Comparison of ENCODE assay signal across 18 cellular contexts in the genomic region with DNA sequence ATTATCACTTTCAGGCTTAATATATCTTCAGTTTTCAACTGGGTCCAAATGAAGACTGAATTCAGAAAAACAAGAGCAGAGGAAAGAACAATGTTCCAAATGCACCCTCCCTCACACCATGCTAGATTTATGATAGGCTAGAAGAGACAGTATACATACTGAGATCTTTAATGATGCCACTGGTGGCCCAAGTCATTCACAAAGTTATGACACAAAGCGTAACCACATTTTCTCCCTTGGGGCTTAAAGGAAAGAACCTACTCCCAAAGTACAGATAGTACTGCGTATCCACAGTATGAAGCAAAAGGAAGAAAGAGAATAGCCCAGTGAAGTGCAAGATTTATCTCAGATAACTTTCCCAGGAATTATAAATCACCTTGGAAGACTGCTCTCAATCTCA. TPM values are rescaled to one million over a fixed set of nuclear protein-coding genes. Genes with fewer than 3 reads are reported as not detected.
"Had no signal": no experiment of that assay in that cellular context is flagged by ENCODE, and none has a peak within 500 bp of the region (broad histone marks: within the 10 kb centered on the region; RNA-seq: fewer than 3 reads in every experiment).

No MANE protein-coding gene starts in this region.

- H3K9ac ChIP-seq: parathyroid adenoma had no signal

- DNase-seq: activated CD4-positive, alpha-beta T cell treated with anti-CD3 and anti-CD28 coated beads, Interleukin-2, amount 50 U/mL, for 1 hour; activated naive CD8-positive, alpha-beta T cell treated with anti-CD3 and anti-CD28 coated beads for 36 hours; amygdala; central memory CD4-positive, alpha-beta T cell; cortex of kidney; effector memory CD4-positive, alpha-beta T cell; foreskin fibroblast; glutamatergic neuron; left ventricle myocardium superior; naive thymus-derived CD8-positive, alpha-beta T cell; sigmoid colon; spleen; upper lobe of right lung had no signal

- H3K9me3 ChIP-seq: sigmoid colon, spleen, thoracic aorta, upper lobe of right lung had no signal

- H3K4me3 ChIP-seq: sigmoid colon, spleen, thoracic aorta, upper lobe of right lung had no signal

- H3K27ac ChIP-seq: parathyroid adenoma, sigmoid colon, spleen, thoracic aorta, upper lobe of right lung had no signal

- H3K36me3 ChIP-seq: sigmoid colon, spleen, thoracic aorta, upper lobe of right lung had no signal

- ATAC-seq: activated CD4-positive, CD25-positive, alpha-beta regulatory T cell treated with anti-CD3 and anti-CD28 coated beads, Interleukin-2, amount 50 U/mL, for 24 hours; left ventricle myocardium superior; naive thymus-derived CD8-positive, alpha-beta T cell; upper lobe of right lung had no signal

RNA-seq across cellular contexts. Expression of gene SOX6, which starts 10.9 kb away (rescaled TPM):
- total RNA-seq: activated CD8-positive, alpha-beta memory T cell treated with anti-CD3 and anti-CD28 coated beads for 36 hours; activated T-helper 1 cell treated with anti-CD3 and anti-CD28 coated beads, Interleukin-12 subunit alpha, Interleukin-12 subunit beta, Interleukin-2, Interleukin-4 antibody, amounts not matched to agents 30 ng/mL and 10 ng/mL and 1 ng/mL, durations not matched to agents 14 hours and 24 hours and 36 hours; naive thymus-derived CD8-positive, alpha-beta T cell had no signal
